In the genomic region with DNA sequence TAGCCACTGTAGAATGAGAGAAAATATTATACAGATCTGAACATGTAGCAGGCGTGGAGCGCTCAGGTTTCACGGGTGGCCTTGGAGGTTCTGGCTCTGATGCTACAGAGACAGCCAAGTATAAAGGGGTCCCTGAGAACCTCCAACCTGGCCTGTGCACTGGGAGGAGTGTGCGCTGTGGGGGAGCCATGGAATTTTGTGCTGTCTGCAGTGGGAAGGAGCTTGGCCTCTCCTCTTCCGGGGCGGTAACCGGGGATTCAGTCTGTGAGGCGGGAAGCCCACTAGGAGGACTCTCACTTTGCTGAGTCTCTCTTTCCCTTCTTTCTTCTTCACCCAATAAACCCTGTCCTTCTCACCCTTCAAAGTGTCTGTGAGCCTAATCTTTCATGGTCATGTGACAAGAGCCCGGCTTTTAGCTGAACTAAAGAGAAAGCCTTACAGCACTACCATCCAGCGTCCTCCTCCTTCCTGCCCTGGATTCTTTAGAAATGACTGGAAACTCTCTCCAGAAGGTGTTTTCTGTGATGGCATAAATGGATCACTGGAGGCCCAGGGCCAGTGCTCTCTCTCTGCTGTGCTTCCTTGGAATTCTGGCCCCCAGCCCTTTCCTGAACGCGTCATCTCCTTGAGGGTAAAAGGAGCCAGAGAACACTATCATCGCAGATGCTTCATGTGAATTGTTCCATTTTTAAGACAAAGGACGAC, we compare ENCODE assay signal across 17 cellular contexts.
DNase-seq lines count a peak whose midpoint lies in the region; ATAC-seq lines count a peak whose summit lies in the region.
"Had no signal": no experiment of that assay in that cellular context is flagged by ENCODE, and none has a peak within 500 bp of the region (broad histone marks: within the 10 kb centered on the region; RNA-seq: fewer than 3 reads in every experiment).

No MANE protein-coding gene starts in this region.

- ATAC-seq in Right ventricle myocardium superior (ENCODE audit: poor library complexity), result peak; percentile 52
- no peak for ATAC-seq in GM18858 (IDR thresholded peaks at IDR 0.05; ENCODE audit: unreplicated experiment)
- ATAC-seq: pancreas had no signal

- H3K36me3 ChIP-seq in iPS-18a (ENCODE audit: control insufficient read depth, low read depth, low read length), result no peaks in the 10 kb centered on the region
- H3K36me3 ChIP-seq: breast epithelium, pancreas, thoracic aorta had no signal

- no peak overlapping the region for H3K4me3 Mint-ChIP-seq in activated naive CD4-positive, alpha-beta T cell treated with anti-CD3 and anti-CD28 coated beads for 36 hours

- peaks cover 8% of the 10 kb centered on the region for H3K4me1 Mint-ChIP-seq in activated naive CD4-positive, alpha-beta T cell treated with anti-CD3 and anti-CD28 coated beads for 36 hours (ENCODE audit: low read depth)

- peaks cover 5% of the 10 kb centered on the region for H3K4me1 ChIP-seq in iPS-18a (ENCODE audit: control insufficient read depth, low read depth, low read length)
- H3K4me1 ChIP-seq: breast epithelium, pancreas had no signal

- H3K27ac ChIP-seq in cingulate gyrus (ENCODE audit: low read depth, low read length) (peak overlapping the region; percentile 60), iPS-18a (ENCODE audit: low read length) (no peak overlapping the region)
- H3K27ac ChIP-seq: breast epithelium, epithelial cell of prostate, pancreas, thoracic aorta had no signal

- H3K4me3 ChIP-seq in iPS-18a (ENCODE audit: low read length), result peak overlapping the region; percentile 2
- H3K4me3 ChIP-seq: breast epithelium, pancreas, thoracic aorta had no signal

- no peak overlapping the region for H3K27ac Mint-ChIP-seq in activated naive CD4-positive, alpha-beta T cell treated with anti-CD3 and anti-CD28 coated beads for 36 hours

- DNase-seq in Right ventricle myocardium superior (peak; percentile 46), cardiac septum (ENCODE audit: low spot score) (no peak), amniotic stem cell (lab: John Stamatoyannopoulos, UW) (no peak), HUDEP-2 (lab: John Stamatoyannopoulos, UW; ENCODE audit: unreplicated experiment in 76 of 76) (no peak)
- DNase-seq in activated naive CD4-positive, alpha-beta T cell treated with anti-CD3 and anti-CD28 coated beads for 36 hours, result no peak
- DNase-seq: activated CD4-positive, alpha-beta T cell treated with anti-CD3 and anti-CD28 coated beads, Interleukin-2, amount 50 U/mL, for 4 hours; activated gamma-delta T cell; NCI-H1930; pancreas; SHP77; T-helper 9 cell had no signal

- no peaks in the 10 kb centered on the region for H3K9me3 ChIP-seq in iPS-18a (ENCODE audit: control insufficient read depth, low read depth, low read length)
- H3K9me3 ChIP-seq: breast epithelium, pancreas, thoracic aorta had no signal

- intact Hi-C loops in Right ventricle myocardium superior (cut with DNase I), result no loop called here
- intact Hi-C loops in cardiac septum (cut with DNase I), result no loop called here
- intact Hi-C loops in activated naive CD4-positive, alpha-beta T cell treated with anti-CD3 and anti-CD28 coated beads for 36 hours (cut with micrococcal nuclease), result no loop called here

- H3K9me3 Mint-ChIP-seq in activated naive CD4-positive, alpha-beta T cell treated with anti-CD3 and anti-CD28 coated beads for 36 hours, result no peaks in the 10 kb centered on the region

- H3K27me3 ChIP-seq in iPS-18a (ENCODE audit: control insufficient read depth, insufficient read depth, low read length), result no peaks in the 10 kb centered on the region
- H3K27me3 ChIP-seq: breast epithelium, pancreas had no signal

- H3K27me3 Mint-ChIP-seq in activated naive CD4-positive, alpha-beta T cell treated with anti-CD3 and anti-CD28 coated beads for 36 hours (ENCODE audit: low read depth), result no peaks in the 10 kb centered on the region

- CTCF ChIA-PET in activated naive CD4-positive, alpha-beta T cell treated with anti-CD3 and anti-CD28 coated beads for 36 hours (lab: Charles Lee), result no interaction called here

- no peak overlapping the region for H3K9ac ChIP-seq in iPS-18a (ENCODE audit: low read length)

- peaks cover 10% of the 10 kb centered on the region for H3K36me3 Mint-ChIP-seq in activated naive CD4-positive, alpha-beta T cell treated with anti-CD3 and anti-CD28 coated beads for 36 hours (ENCODE audit: low read depth)
